26 cellular contexts compared by ENCODE assay signal in genomic region chr20:22931653-22932052, GRCh38.
"Had no signal": no experiment of that assay in that cellular context is flagged by ENCODE, and none has a peak within 500 bp of the region (broad histone marks: within the 10 kb centered on the region; RNA-seq: fewer than 3 reads in every experiment).

No MANE protein-coding gene starts in this region.

- H3K27me3 ChIP-seq: ascending aorta, brain microvascular endothelial cell, neural progenitor cell, upper lobe of left lung, vagina had no signal

- H3K9ac ChIP-seq: neural progenitor cell, parathyroid adenoma had no signal

- H3K4me2 ChIP-seq: neural progenitor cell had no signal

- H3K27ac Mint-ChIP-seq: activated B cell treated with CpG ODN at 0.5 μM for 24 hours; activated naive CD4-positive, alpha-beta T cell treated with anti-CD3 and anti-CD28 coated beads for 36 hours; activated naive CD8-positive, alpha-beta T cell treated with anti-CD3 and anti-CD28 coated beads for 36 hours; effector memory CD8-positive, alpha-beta T cell; natural killer cell; neural progenitor cell; stimulated activated effector memory CD8-positive, alpha-beta T cell treated with anti-CD3 and anti-CD28 coated beads, Interleukin-12 subunit alpha, Interleukin-12 subunit beta, amount 100 ng/mL, for 72 hours; stimulated activated naive CD8-positive, alpha-beta T cell treated with anti-CD3 and anti-CD28 coated beads, Interleukin-15, Interleukin-2, amounts not matched to agents 100 ng/mL and 50 ng/mL, for 24 hours had no signal

- H3K4me3 ChIP-seq: adrenal gland, ascending aorta, heart right ventricle, left ventricle myocardium inferior, neural progenitor cell, upper lobe of left lung, vagina had no signal

- H3K9me3 ChIP-seq: adrenal gland, ascending aorta, upper lobe of left lung, vagina had no signal

- H3K79me2 ChIP-seq: parathyroid adenoma had no signal

- H3K27ac ChIP-seq: adrenal gland, ascending aorta, brain microvascular endothelial cell, heart right ventricle, left ventricle myocardium inferior, neural progenitor cell, parathyroid adenoma, upper lobe of left lung, vagina had no signal

- ATAC-seq: effector memory CD8-positive, alpha-beta T cell; heart right ventricle; natural killer cell; right cardiac atrium; stimulated activated effector memory CD8-positive, alpha-beta T cell treated with anti-CD3 and anti-CD28 coated beads, Interleukin-12 subunit alpha, Interleukin-12 subunit beta, amount 100 ng/mL, for 72 hours had no signal

- H3K36me3 Mint-ChIP-seq: activated naive CD8-positive, alpha-beta T cell treated with anti-CD3 and anti-CD28 coated beads for 36 hours; natural killer cell; neural progenitor cell; stimulated activated effector memory CD8-positive, alpha-beta T cell treated with anti-CD3 and anti-CD28 coated beads, Interleukin-12 subunit alpha, Interleukin-12 subunit beta, amount 100 ng/mL, for 72 hours had no signal

- H3K27me3 Mint-ChIP-seq: activated B cell treated with CpG ODN at 0.5 μM for 24 hours; activated naive CD8-positive, alpha-beta T cell treated with anti-CD3 and anti-CD28 coated beads for 36 hours; effector memory CD8-positive, alpha-beta T cell; stimulated activated naive CD8-positive, alpha-beta T cell treated with anti-CD3 and anti-CD28 coated beads, Interleukin-15, Interleukin-2, amounts not matched to agents 100 ng/mL and 50 ng/mL, for 24 hours had no signal

- H3K4me1 Mint-ChIP-seq: activated B cell treated with CpG ODN at 0.5 μM for 24 hours; activated naive CD8-positive, alpha-beta T cell treated with anti-CD3 and anti-CD28 coated beads for 36 hours; natural killer cell; neural progenitor cell; stimulated activated effector memory CD8-positive, alpha-beta T cell treated with anti-CD3 and anti-CD28 coated beads, Interleukin-12 subunit alpha, Interleukin-12 subunit beta, amount 100 ng/mL, for 72 hours had no signal

- H2AFZ ChIP-seq: neural progenitor cell, parathyroid adenoma had no signal

- H3K36me3 ChIP-seq: adrenal gland, ascending aorta, brain microvascular endothelial cell, heart right ventricle, left ventricle myocardium inferior, neural progenitor cell, upper lobe of left lung, vagina had no signal

- H3K4me1 ChIP-seq: adrenal gland, ascending aorta, heart right ventricle, left ventricle myocardium inferior, neural progenitor cell, parathyroid adenoma, upper lobe of left lung, vagina had no signal

- H3K9me3 Mint-ChIP-seq: activated naive CD4-positive, alpha-beta T cell treated with anti-CD3 and anti-CD28 coated beads for 36 hours; activated naive CD8-positive, alpha-beta T cell treated with anti-CD3 and anti-CD28 coated beads for 36 hours; effector memory CD8-positive, alpha-beta T cell had no signal

- DNase-seq: activated B cell treated with CpG ODN at 0.5 μM for 24 hours; activated CD4-positive, alpha-beta T cell treated with anti-CD3 and anti-CD28 coated beads, Interleukin-2, amount 50 U/mL, for 4 hours; activated effector memory CD4-positive, alpha-beta T cell treated with anti-CD3 and anti-CD28 coated beads, Interleukin-2, amount 50 U/mL, for 16 hours; activated naive CD4-positive, alpha-beta T cell treated with anti-CD3 and anti-CD28 coated beads for 36 hours; activated naive CD8-positive, alpha-beta T cell treated with anti-CD3 and anti-CD28 coated beads for 36 hours; adrenal gland; brain microvascular endothelial cell; cortex of kidney; effector memory CD8-positive, alpha-beta T cell; erythroblast; heart right ventricle; kidney glomerular epithelial cell; left ventricle myocardium inferior; natural killer cell; occipital lobe; stimulated activated CD4-positive, alpha-beta T cell treated with anti-CD3 and anti-CD28 coated beads, Interleukin-12 subunit alpha, Interleukin-12 subunit beta, amount 100 ng/mL, for 4 hours; stimulated activated CD4-positive, alpha-beta T cell treated with anti-CD3 and anti-CD28 coated beads, Interleukin-4, amount 100 ng/mL, for 24 hours; T-helper 2 cell; upper lobe of left lung had no signal

- H3K4me3 Mint-ChIP-seq: activated B cell treated with CpG ODN at 0.5 μM for 24 hours; activated naive CD4-positive, alpha-beta T cell treated with anti-CD3 and anti-CD28 coated beads for 36 hours; activated naive CD8-positive, alpha-beta T cell treated with anti-CD3 and anti-CD28 coated beads for 36 hours; effector memory CD8-positive, alpha-beta T cell; natural killer cell; neural progenitor cell; stimulated activated effector memory CD8-positive, alpha-beta T cell treated with anti-CD3 and anti-CD28 coated beads, Interleukin-12 subunit alpha, Interleukin-12 subunit beta, amount 100 ng/mL, for 72 hours; stimulated activated naive CD8-positive, alpha-beta T cell treated with anti-CD3 and anti-CD28 coated beads, Interleukin-15, Interleukin-2, amounts not matched to agents 100 ng/mL and 50 ng/mL, for 24 hours had no signal
